ENCODE assay signal across 16 cellular contexts in the genomic region with DNA sequence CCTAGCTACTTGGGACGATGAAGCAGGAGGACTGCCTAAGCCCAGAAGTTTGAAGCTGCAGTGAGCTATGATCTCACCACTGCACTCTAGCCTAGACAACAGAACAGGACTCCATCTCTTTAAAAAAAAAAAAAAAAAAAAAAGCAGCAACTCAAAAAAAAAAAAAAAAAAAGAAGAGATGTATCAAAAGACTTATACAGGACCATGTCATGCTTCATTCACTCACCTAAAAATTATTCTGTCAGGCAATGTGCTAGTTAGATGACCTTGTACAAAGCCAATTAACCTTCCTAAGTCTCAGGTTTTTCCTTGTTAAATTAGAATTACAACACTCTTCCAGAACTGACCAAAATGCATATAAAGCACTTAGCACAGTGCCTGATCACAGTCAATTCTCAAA. TPM values are rescaled to one million over a fixed set of nuclear protein-coding genes. Genes with fewer than 3 reads are reported as not detected.
DNase-seq lines count a peak whose midpoint lies in the region; ATAC-seq and TF ChIP-seq lines count a peak whose summit lies in the region.
"Had no signal": no experiment of that assay in that cellular context is flagged by ENCODE, and none has a peak within 500 bp of the region (broad histone marks: within the 10 kb centered on the region; RNA-seq: fewer than 3 reads in every experiment).

No MANE protein-coding gene starts in this region.

- in situ Hi-C loops in brain microvascular endothelial cell (cut with HindIII; ENCODE audit: low pct_ligation_motif_present, low sequenced_read_pairs): no loop called here

- no peaks in the 10 kb centered on the region for H3K9me3 Mint-ChIP-seq in activated T-cell treated with anti-CD3 and anti-CD28 coated beads, Interleukin-2, amount 50 U/mL, for 24 hours
- no peaks in the 10 kb centered on the region for H3K9me3 Mint-ChIP-seq in activated T-cell treated with anti-CD3 and anti-CD28 coated beads, Interleukin-2, amount 50 U/mL, for 4 hours
- H3K9me3 Mint-ChIP-seq: H9 had no signal

- H3K4me2 ChIP-seq in OCI-LY3 (ENCODE audit: low read length): no peak overlapping the region
- H3K4me2 ChIP-seq in Karpas-422 (ENCODE audit: low read depth, low read length, poor library complexity, severe bottlenecking): no peak overlapping the region
- H3K4me2 ChIP-seq: A549 had no signal

- no peak for TF ChIP-seq CTCF in OCI-LY3 (IDR thresholded peaks at IDR 0.05; ENCODE audit: low read depth, low read length)
- TF ChIP-seq CTCF in neutrophil (IDR thresholded peaks at IDR 0.05): no peak
- no peak for TF ChIP-seq CTCF in brain microvascular endothelial cell (IDR thresholded peaks at IDR 0.05; ENCODE audit: low read depth, low read length, missing control alignments)

- ATAC-seq in activated T-cell treated with anti-CD3 and anti-CD28 coated beads, Interleukin-2, amount 50 U/mL, for 4 hours: no peak
- ATAC-seq: A549 had no signal

- H3K9me2 ChIP-seq in Karpas-422 (replicated peaks; ENCODE audit: insufficient read depth, low read length): no peaks in the 10 kb centered on the region

- no peak for DNase-seq in activated T-cell treated with anti-CD3 and anti-CD28 coated beads, Interleukin-2, amount 50 U/mL, for 24 hours
- DNase-seq in activated T-cell treated with anti-CD3 and anti-CD28 coated beads, Interleukin-2, amount 50 U/mL, for 4 hours: no peak
- DNase-seq in left kidney (ENCODE audit: low read depth, low spot score) (peak; percentile 6), Karpas-422 (no peak), brain microvascular endothelial cell (no peak)
- DNase-seq in stimulated activated CD4-positive, alpha-beta T cell treated with anti-CD3 and anti-CD28 coated beads, Interleukin-12 subunit alpha, Interleukin-12 subunit beta, amount 100 ng/mL, for 4 hours: no peak
- DNase-seq: C1 segment of cervical spinal cord, DMS 273 treated with DMSO at 0.1 percent for 48 hours, GDM1, H9, NCI-H187 treated with DMSO at 0.1 percent for 48 hours, NCI-H2171, NCI-H774 had no signal

- H3K36me3 Mint-ChIP-seq in activated T-cell treated with anti-CD3 and anti-CD28 coated beads, Interleukin-2, amount 50 U/mL, for 24 hours (ENCODE audit: low read depth): peaks cover 85% of the 10 kb centered on the region
- peaks cover 49% of the 10 kb centered on the region for H3K36me3 Mint-ChIP-seq in activated T-cell treated with anti-CD3 and anti-CD28 coated beads, Interleukin-2, amount 50 U/mL, for 4 hours (ENCODE audit: insufficient read depth)

- peaks cover 39% of the 10 kb centered on the region for H3K79me2 ChIP-seq in OCI-LY3 (ENCODE audit: low read length)
- H3K79me2 ChIP-seq in Karpas-422 (ENCODE audit: low read length): peaks cover 90% of the 10 kb centered on the region

- H3K4me1 ChIP-seq in OCI-LY3 (ENCODE audit: low read length) (peaks cover 3% of the 10 kb centered on the region; the same call in 1 of the 2 replicates), neutrophil (ENCODE audit: control insufficient read depth in 1 of 2, insufficient read depth in 1 of 2, low read depth in 1 of 2, low read length in 1 of 2) (peaks cover 6 to 16% of the 10 kb centered on the region in 2 experiments), Karpas-422 (ENCODE audit: low read length) (0 out of 2 replicates have a peak, but pooled peaks cover 5% of the 10 kb centered on the region)
- H3K4me1 ChIP-seq: A549 had no signal

- H4K20me1 ChIP-seq in OCI-LY3 (ENCODE audit: insufficient read depth, low read length) (no peaks in the 10 kb centered on the region), Karpas-422 (ENCODE audit: insufficient read depth, low read depth, low read length) (no peaks in the 10 kb centered on the region)

- peaks cover 22% of the 10 kb centered on the region for H3K4me1 Mint-ChIP-seq in activated T-cell treated with anti-CD3 and anti-CD28 coated beads, Interleukin-2, amount 50 U/mL, for 24 hours (ENCODE audit: low read depth)
- H3K4me1 Mint-ChIP-seq in activated T-cell treated with anti-CD3 and anti-CD28 coated beads, Interleukin-2, amount 50 U/mL, for 4 hours (ENCODE audit: low read depth): peaks cover 17% of the 10 kb centered on the region

- H3K27ac Mint-ChIP-seq in activated T-cell treated with anti-CD3 and anti-CD28 coated beads, Interleukin-2, amount 50 U/mL, for 24 hours: peak overlapping the region; percentile 12
- H3K27ac Mint-ChIP-seq: H9 had no signal

- H3K27me3 ChIP-seq in OCI-LY3 (ENCODE audit: low read depth, low read length) (no peaks in the 10 kb centered on the region), neutrophil (no peaks in the 10 kb centered on the region), Karpas-422 (ENCODE audit: low read length) (no peaks in the 10 kb centered on the region), brain microvascular endothelial cell (replicated peaks) (no peaks in the 10 kb centered on the region)

- H3K27me3 Mint-ChIP-seq in activated T-cell treated with anti-CD3 and anti-CD28 coated beads, Interleukin-2, amount 50 U/mL, for 24 hours: no peaks in the 10 kb centered on the region
- no peaks in the 10 kb centered on the region for H3K27me3 Mint-ChIP-seq in activated T-cell treated with anti-CD3 and anti-CD28 coated beads, Interleukin-2, amount 50 U/mL, for 4 hours (ENCODE audit: low read depth)

- H3K9me3 ChIP-seq in OCI-LY3 (ENCODE audit: insufficient read depth, low read length) (no peaks in the 10 kb centered on the region), neutrophil (no peaks in the 10 kb centered on the region), Karpas-422 (ENCODE audit: low read length) (no peaks in the 10 kb centered on the region)
- H3K9me3 ChIP-seq: A549 had no signal

- H3K9ac ChIP-seq in OCI-LY3 (ENCODE audit: low read length): no peak overlapping the region
- no peak overlapping the region for H3K9ac ChIP-seq in Karpas-422 (ENCODE audit: low read length)

- H3K36me3 ChIP-seq in OCI-LY3 (replicated peaks; ENCODE audit: low read depth, low read length): peaks cover 26% of the 10 kb centered on the region
- H3K36me3 ChIP-seq in neutrophil: peaks cover 56% of the 10 kb centered on the region
- peaks cover 66% of the 10 kb centered on the region for H3K36me3 ChIP-seq in Karpas-422 (ENCODE audit: insufficient read depth, low read length)
- peaks cover 14% of the 10 kb centered on the region for H3K36me3 ChIP-seq in brain microvascular endothelial cell (replicated peaks)

- H3K4me3 ChIP-seq in OCI-LY3 (ENCODE audit: low read length): no peak overlapping the region
- no peak overlapping the region for H3K4me3 ChIP-seq in neutrophil (ENCODE audit: low read depth in 1 of 2, low read length in 1 of 2)
- H3K4me3 ChIP-seq in Karpas-422 (ENCODE audit: low read length): no peak overlapping the region
- H3K4me3 ChIP-seq in brain microvascular endothelial cell (ENCODE audit: low read depth, low read length): no peak overlapping the region
- H3K4me3 ChIP-seq: A549 had no signal

- no peak overlapping the region for H3K4me3 Mint-ChIP-seq in activated T-cell treated with anti-CD3 and anti-CD28 coated beads, Interleukin-2, amount 50 U/mL, for 24 hours
- H3K4me3 Mint-ChIP-seq in activated T-cell treated with anti-CD3 and anti-CD28 coated beads, Interleukin-2, amount 50 U/mL, for 4 hours: no peak overlapping the region
- H3K4me3 Mint-ChIP-seq: H9 had no signal

- H3K27ac ChIP-seq in OCI-LY3 (ENCODE audit: low read length) (peak overlapping the region; percentile 24), neutrophil (peak overlapping the region; percentile 65), Karpas-422 (ENCODE audit: low read length) (no peak overlapping the region), brain microvascular endothelial cell (no peak overlapping the region)
- H3K27ac ChIP-seq: A549 had no signal

- H2AFZ ChIP-seq in OCI-LY3 (ENCODE audit: low read depth, low read length): no peak overlapping the region
- no peak overlapping the region for H2AFZ ChIP-seq in Karpas-422 (ENCODE audit: low read length)

RNA-seq across cellular contexts. Expression of a gene that starts 50.9 kb away (rescaled TPM):
- total RNA-seq in activated T-cell treated with anti-CD3 and anti-CD28 coated beads, Interleukin-2, amount 50 U/mL, for 4 hours: 10 to 100 TPM; 70.8 to 79.5 (median 77.9) TPM
- total RNA-seq in Karpas-422 (2014; rRNA removed; shearing (Covaris generic); ENCODE audit: low replicate concordance): 63.7 and 136 TPM in 2 replicates

Comparison
In these comparisons a context has a peak if more than half of its experiments do, and no peak if none do; other contexts are left out.
1. H3K27ac ChIP-seq: peak in OCI-LY3 (single experiment) and neutrophil (single experiment); none in Karpas-422 (single experiment) and brain microvascular endothelial cell (single experiment).